Comparison of ENCODE assay signal across 8 cellular contexts in the genomic region with DNA sequence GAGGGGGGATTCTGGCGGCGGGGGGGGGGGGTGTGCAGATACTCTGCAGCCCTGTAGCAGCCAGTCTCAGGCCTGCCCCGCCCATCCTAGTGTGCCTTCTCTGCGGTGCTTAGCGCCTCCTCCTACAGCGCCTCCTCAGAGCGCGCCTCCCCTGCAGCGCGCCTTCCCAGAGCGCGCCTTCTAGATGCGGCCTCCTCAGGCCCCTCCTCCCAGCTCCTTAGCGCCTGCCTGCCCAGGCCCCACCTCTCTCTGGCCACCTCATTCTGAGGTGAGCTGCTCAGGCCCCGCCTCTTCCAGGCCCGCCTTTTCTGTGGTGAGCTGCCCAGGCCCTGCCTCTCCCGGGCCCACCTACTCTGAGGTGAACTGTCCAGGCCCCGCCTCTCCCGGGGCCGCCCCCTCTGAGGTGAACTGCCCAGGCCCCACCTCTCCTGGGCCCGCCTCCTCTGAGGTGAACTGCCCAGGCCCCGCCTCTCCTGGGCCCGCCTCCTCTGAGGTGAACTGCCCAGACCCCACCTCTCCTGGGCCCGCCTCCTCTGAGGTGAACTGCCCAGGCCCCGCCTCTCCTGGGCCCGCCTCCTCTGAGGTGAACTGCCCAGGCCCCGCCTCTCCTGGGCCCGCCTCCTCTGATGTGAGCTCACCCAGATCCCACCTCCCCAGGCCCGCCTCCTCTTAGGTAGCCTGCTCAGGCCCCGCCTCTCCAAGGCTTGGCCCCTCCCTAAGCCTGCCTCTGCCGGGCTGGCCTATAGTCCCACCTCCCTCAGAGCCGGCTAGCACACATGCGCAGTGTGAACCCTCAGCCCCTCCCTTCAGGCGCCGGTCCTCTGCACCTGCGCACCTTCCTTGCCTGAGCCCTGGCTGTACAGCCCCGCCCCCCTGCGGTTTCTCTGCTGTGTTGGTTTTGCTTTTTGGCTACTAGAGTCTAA.
DNase-seq lines count a peak whose midpoint lies in the region; ATAC-seq and TF ChIP-seq lines count a peak whose summit lies in the region.

No MANE protein-coding gene starts in this region.

- CTCF ChIA-PET in AG04449 (lab: Yijun Ruan, JAX), result interaction anchor here (1.0 to 5.5 kb wide), 5 partner anchors 9 to 821 kb away, joined by 4 to 46 read pairs (median 5); no protein-coding TSS in a partner anchor

- peak; percentile 84 for ATAC-seq in GM19035 (IDR thresholded peaks at IDR 0.05; ENCODE audit: unreplicated experiment)
- peak; percentile 73 for ATAC-seq in HG03342 (IDR thresholded peaks at IDR 0.05; ENCODE audit: unreplicated experiment)
- ATAC-seq in activated CD4-positive, CD25-positive, alpha-beta regulatory T cell treated with anti-CD3 and anti-CD28 coated beads, Interleukin-2, amount 50 U/mL, for 24 hours, result peak; percentile 87 to 88

- H3K4me3 ChIP-seq in AG04449 (ENCODE audit: low read depth, low read length), result peak overlapping the region; percentile 75

- POLR2A ChIA-PET in AG04449 (lab: Yijun Ruan, JAX), result no interaction called here

- DNase-seq in AG04449 (ENCODE audit: low read depth, low spot score) (peak; percentile 50), NCI-H446 (lab: John Stamatoyannopoulos, UW) (peak; percentile 84 to 92), kidney glomerular epithelial cell (lab: John Stamatoyannopoulos, UW) (peak; percentile 79)
- DNase-seq in central memory CD4-positive, alpha-beta T cell, result peak; percentile 96
- DNase-seq in stimulated activated CD4-positive, alpha-beta T cell treated with anti-CD3 and anti-CD28 coated beads, Interleukin-15, amount 100 ng/mL, for 24 hours, result peak; percentile 93

- TF ChIP-seq CTCF in AG04449 (IDR thresholded peaks at IDR 0.05; ENCODE audit: insufficient read depth, low read length, missing control alignments), result no peak

Comparison
In these comparisons a context has a peak if more than half of its experiments do, and no peak if none do; other contexts are left out.
1. Peak in every context shown above with its lines: DNase-seq, ATAC-seq and H3K4me3 ChIP-seq.